Comparison of ENCODE assay signal across 8 cellular contexts in genomic region chr12:51047655-51048540, GRCh38. TPM values are rescaled to one million over a fixed set of nuclear protein-coding genes. Genes with fewer than 3 reads are reported as not detected.
DNase-seq lines count a peak whose midpoint lies in the region; ATAC-seq, FAIRE-seq and TF ChIP-seq lines count a peak whose summit lies in the region.

Gene LETMD1 (plus strand): TSS chr12:51048327. CDS start chr12:51048357, 30 bp downstream.

- DNase-seq in Caki2 (ENCODE audit: low read depth) (peak; percentile 99), HTR-8/SVneo (ENCODE audit: insufficient read length, low spot score) (peak; percentile 98), NOMO-1 treated with DMSO at 0.1 percent for 48 hours (lab: John Stamatoyannopoulos, UW; ENCODE audit: unreplicated experiment) (peak; percentile 99), H1 (ENCODE audit: low read depth in 1 of 2, low spot score in 2 of 2) (peak; percentile 82 to 96), memory B cell (ENCODE audit: low spot score in 2 of 2) (peak; percentile 88 to 92)
- DNase-seq in activated CD8-positive, alpha-beta memory T cell treated with anti-CD3 and anti-CD28 coated beads for 4 hours (ENCODE audit: low read depth in 2 of 2), result peak; percentile 73 to 85
- DNase-seq in stimulated activated CD8-positive, alpha-beta memory T cell treated with anti-CD3 and anti-CD28 coated beads, Interleukin-12 subunit alpha, Interleukin-12 subunit beta, amount 100 ng/mL, for 24 hours (ENCODE audit: extremely low read depth), result peak; percentile 77

- no peaks in the 10 kb centered on the region for H3K9me3 ChIP-seq in H1 (ENCODE audit: insufficient read depth in 2 of 2, low read depth in 1 of 2, low read length in 1 of 2)

- in situ Hi-C loops in Caki2 (cut with HindIII; ENCODE audit: low pct_unique_long_range_greater_than_20kb, low sequenced_read_pairs), result no loop called here

- H3K4me1 ChIP-seq in H1 (replicated peaks in 1 of 4; ENCODE audit: control insufficient read depth in 3 of 4, insufficient read depth in 4 of 4, low read length in 3 of 4), result peaks cover 0 to 4% (median 1%) of the 10 kb centered on the region in 4 experiments; a peak in 3 of 7 replicates

- peak; percentile 38 to 78 for TF ChIP-seq POLR2A in H1 (IDR thresholded peaks at IDR 0.05; ENCODE audit: control extremely low read depth in 1 of 2, low read depth in 2 of 2, low read length in 2 of 2)

- no peak within 1 kb of the TSS for H3K4ac ChIP-seq in H1 (replicated peaks; ENCODE audit: insufficient read length, low read depth, low read length)

- no peak within 1 kb of the TSS for H3K23ac ChIP-seq in H1 (ENCODE audit: insufficient read length)

- peak; percentile 88 to 93 (median 92) for TF ChIP-seq CTCF in H1 (IDR thresholded peaks at IDR 0.05; ENCODE audit: control extremely low read depth in 1 of 3, insufficient read depth in 1 of 3, low read depth in 1 of 3, low read length in 3 of 3)

- 6% methylated on average over 51 of the region's 51 CpGs; no CpG with 5 or more reads in 1 of the 2 experiments for WGBS in H1 (ENCODE audit: extremely low coverage in 1 of 2, insufficient coverage in 1 of 2, insufficient read length in 1 of 2, insufficient replicate concordance in 2 of 2, low coverage in 1 of 2, low lambda C conversion rate in 2 of 2, missing lambda C conversion rate in 1 of 2), 2 experiments

- no peak within 1 kb of the TSS for H2BK20ac ChIP-seq in H1 (ENCODE audit: low read length)

- H3K4me3 Mint-ChIP-seq in memory B cell, result peak within 1 kb of the TSS; percentile 89

- peak; percentile 89 for ATAC-seq in GM21367 (IDR thresholded peaks at IDR 0.05; ENCODE audit: unreplicated experiment)
- ATAC-seq in memory B cell (ENCODE audit: low read depth), result peak; percentile 90

- peaks cover 7% of the 10 kb centered on the region for H3K23me2 ChIP-seq in H1 (ENCODE audit: low read depth, low read length)

- peaks cover 2% of the 10 kb centered on the region; the same call in 1 of the 2 replicates for H3K79me1 ChIP-seq in H1 (ENCODE audit: low read depth, low read length)

- peak within 1 kb of the TSS; percentile 63 for H3K56ac ChIP-seq in H1 (replicated peaks; ENCODE audit: insufficient read length, low read depth, low read length)

- peaks cover 0 to 3% of the 10 kb centered on the region in 2 experiments for H4K20me1 ChIP-seq in H1 (replicated peaks in 1 of 2; ENCODE audit: control insufficient read depth in 1 of 2, insufficient read depth in 2 of 2, low read length in 2 of 2)

- H3K4me2 ChIP-seq in H1 (ENCODE audit: insufficient read depth in 1 of 2, low read depth in 2 of 2, low read length in 2 of 2), result peak within 1 kb of the TSS; percentile 81 to 96

- POLR2A ChIA-PET in H1 (lab: Charles Lee; ENCODE audit: partially characterized antibody), result interaction anchor here (0.7 to 2.4 kb wide), 6 partner anchors 9 to 190 kb away, joined by 3 to 10 read pairs (median 3); partner anchors contain the start of genes CSRNP2, DAZAP2 and SLC11A2

- peak within 1 kb of the TSS; percentile 51; the same call in 1 of the 2 replicates for H3K27ac ChIP-seq in H1 (ENCODE audit: low read depth, low read length)

- no peak within 1 kb of the TSS for H2AK5ac ChIP-seq in H1 (ENCODE audit: low read depth, low read length)

- peak within 1 kb of the TSS; percentile 53 to 81 (median 78) for H3K4me3 ChIP-seq in H1 (ENCODE audit: extremely low read depth in 1 of 4, insufficient read depth in 2 of 4, low read depth in 3 of 4, low read length in 4 of 4)

- no peak within 1 kb of the TSS for H2BK120ac ChIP-seq in H1 (replicated peaks; ENCODE audit: low read depth, low read length)

- H4K5ac ChIP-seq in H1 (ENCODE audit: insufficient read length, low read depth, low read length), result peak within 1 kb of the TSS; percentile 80

- H2AFZ ChIP-seq in H1 (ENCODE audit: low read length), result peak within 1 kb of the TSS; percentile 67

- FAIRE-seq in HTR-8/SVneo (lab: Jason Lieb, UNC), result peak; percentile 79
- no peak for FAIRE-seq in H1 (lab: Jason Lieb, UNC)

- peaks cover 5% of the 10 kb centered on the region for H3K36me3 Mint-ChIP-seq in memory B cell

- H3K9ac ChIP-seq in H1 (replicated peaks in 1 of 4; ENCODE audit: extremely low read depth in 1 of 4, low read depth in 3 of 4, low read length in 3 of 4), result peak within 1 kb of the TSS; percentile 48 to 73 (median 60)

- no peak within 1 kb of the TSS for H3K14ac ChIP-seq in H1 (ENCODE audit: insufficient read length)

- peak; percentile 73 to 82 for TF ChIP-seq RAD21 in H1 (IDR thresholded peaks at IDR 0.05 in 1 of 2, conservative IDR thresholded peaks at IDR 0.05 in 1 of 2; ENCODE audit: low read depth in 2 of 2, low read length in 2 of 2)

- no peaks in the 10 kb centered on the region for H3K27me3 Mint-ChIP-seq in memory B cell

- H2BK12ac ChIP-seq in H1 (ENCODE audit: low read depth, low read length), result 0 out of 2 replicates have a peak within 1 kb of the TSS, but pooled peaks have one; percentile 39

- peaks cover 20% of the 10 kb centered on the region for H3K4me1 Mint-ChIP-seq in memory B cell

- H3K27me3 ChIP-seq in H1 (replicated peaks in 1 of 4; ENCODE audit: control insufficient read depth in 3 of 4, extremely low read depth in 1 of 4, insufficient read depth in 3 of 4, low read length in 3 of 4), result no peaks in the 10 kb centered on the region

- H4K8ac ChIP-seq in H1 (ENCODE audit: extremely low read depth, insufficient read depth, low read length), result peak within 1 kb of the TSS; percentile 26; the same call in 1 of the 2 replicates

- peak within 1 kb of the TSS; percentile 95 for H2BK5ac ChIP-seq in H1 (ENCODE audit: low read depth, low read length)

- H3K79me2 ChIP-seq in H1 (ENCODE audit: control insufficient read depth in 1 of 2, insufficient read depth in 2 of 2, low read length in 2 of 2), result peaks cover 0 to 15% of the 10 kb centered on the region in 2 experiments; a peak in 1 of 4 replicates

- H3K36me3 ChIP-seq in H1 (ENCODE audit: control insufficient read depth in 2 of 4, insufficient read depth in 4 of 4, low read length in 3 of 4), result peaks cover 2 to 6% (median 5%) of the 10 kb centered on the region in 4 experiments; a peak in 4 of 8 replicates

- CTCF ChIA-PET in H1 (lab: Charles Lee; ENCODE audit: partially characterized antibody), result interaction anchor here (0.6 to 1.9 kb wide), 20 partner anchors 8 to 314 kb away, joined by 3 to 7 read pairs (median 3); no protein-coding TSS in a partner anchor

- H3K27ac Mint-ChIP-seq in memory B cell, result peak within 1 kb of the TSS; percentile 96

- TF ChIP-seq EP300 in H1 (IDR thresholded peaks at IDR 0.05; ENCODE audit: borderline replicate concordance in 1 of 2, low read depth in 2 of 2, low read length in 2 of 2), result no peak

- peak within 1 kb of the TSS; percentile 46; the same call in 1 of the 2 replicates for H2BK15ac ChIP-seq in H1 (ENCODE audit: low read length)

- H3K9me3 Mint-ChIP-seq in memory B cell, result no peaks in the 10 kb centered on the region

- peak within 1 kb of the TSS; percentile 59 for H4K91ac ChIP-seq in H1 (replicated peaks; ENCODE audit: insufficient read length, low read length)

- peak within 1 kb of the TSS; percentile 95 for H3K18ac ChIP-seq in H1 (ENCODE audit: extremely low read depth, low read length)

TF ChIP-seq in H1, 55 proteins besides CTCF, POLR2A, EP300 and RAD21 (continues in another document):
- TF ChIP-seq HDAC2 (IDR thresholded peaks at IDR 0.05; ENCODE audit: borderline replicate concordance in 1 of 2, low read depth in 2 of 2, low read length in 2 of 2) (no peak), CTBP2 (IDR thresholded peaks at IDR 0.05; ENCODE audit: borderline replicate concordance, insufficient read depth, insufficient read length, low read length) (no peak), POLR2AphosphoS5 (IDR thresholded peaks at IDR 0.05; ENCODE audit: low read depth, low read length) (peak; percentile 81), BCL11A (IDR thresholded peaks at IDR 0.05; ENCODE audit: low read depth in 2 of 2, low read length in 2 of 2) (no peak), EZH2 (IDR thresholded peaks at IDR 0.05; ENCODE audit: low read depth, low read length, severe bottlenecking) (no peak), NANOG (IDR thresholded peaks at IDR 0.05; ENCODE audit: insufficient read depth, low read depth, low read length, poor library complexity, severe bottlenecking) (no peak), CBX8 (IDR thresholded peaks at IDR 0.05; ENCODE audit: borderline replicate concordance, low read depth, low read length) (no peak), KDM1A (IDR thresholded peaks at IDR 0.05; ENCODE audit: borderline replicate concordance, low read length) (no peak), CBX5 (IDR thresholded peaks at IDR 0.05; ENCODE audit: low read depth, low read length) (no peak), GTF2F1 (IDR thresholded peaks at IDR 0.05; ENCODE audit: borderline replicate concordance, low read depth, low read length) (0 out of 2 replicates have a peak, but pooled peaks have one; percentile 29), SAP30 (IDR thresholded peaks at IDR 0.05; ENCODE audit: insufficient read depth, insufficient replicate concordance, low read length) (peak; percentile 59), CHD1 (IDR thresholded peaks at IDR 0.05; ENCODE audit: low read depth, low read length) (no peak), SP2 (IDR thresholded peaks at IDR 0.05; ENCODE audit: low read length) (no peak), YY1 (IDR thresholded peaks at IDR 0.05; ENCODE audit: low read depth, low read length) (peak; percentile 82), USF2 (IDR thresholded peaks at IDR 0.05; ENCODE audit: low read length) (no peak), TCF12 (IDR thresholded peaks at IDR 0.05; ENCODE audit: low read depth, low read length) (0 out of 2 replicates have a peak, but pooled peaks have one; percentile 54)

RNA-seq across cellular contexts. Expression of gene LETMD1, which starts in this region (rescaled TPM):
- total RNA-seq in Caki2 (2014; rRNA removed; shearing (Covaris generic); ENCODE audit: low replicate concordance), result 55.7 and 67.4 TPM in 2 replicates
- 31.9 and 39.4 TPM in 2 replicates for total RNA-seq in H1 (2021; fragmentation: NEBNext Ultra II Directional; extraction: Animal tissue kit (Norgen Biotek cat#: 25700))
- polyA plus RNA-seq in H1 (2011; rRNA removed), result 52.0 and 65.3 TPM in 2 replicates
- polyA plus RNA-seq in H1 (2011; cell fraction: cytosol; rRNA removed), result 70.9 TPM
- 74.8 TPM for polyA plus RNA-seq in H1 (2011; cell fraction: nucleus; rRNA removed)
- 54.7 to 66.8 TPM (median 60.2 TPM) in 4 replicates for polyA plus RNA-seq in H1 (2012, experiment 1 of 2)
- polyA plus RNA-seq in H1 (2012, experiment 2 of 2), result 40.4 TPM
- polyA plus RNA-seq in H1 (2013, experiment 1 of 2), result 39.1 TPM
- polyA plus RNA-seq in H1 (2013, experiment 2 of 2), result 38.6 TPM
- polyA minus RNA-seq in H1 (2011; rRNA and poly(A)+ RNA removed), result 79.6 and 89.9 TPM in 2 replicates
- polyA minus RNA-seq in H1 (2011; cell fraction: cytosol; rRNA and poly(A)+ RNA removed), result 29.4 TPM
- 37.1 TPM for polyA minus RNA-seq in H1 (2011; cell fraction: nucleus; rRNA and poly(A)+ RNA removed)

Comparison
In these comparisons a context has a peak if more than half of its experiments do, and no peak if none do; other contexts are left out.
1. Peak in every context shown above with its lines: DNase-seq, ATAC-seq, H3K4me3 ChIP-seq and H3K27ac ChIP-seq.